ENCODE assay signal across 8 cellular contexts in genomic region chr2:69829243-69830044, GRCh38. TPM values are rescaled to one million over a fixed set of nuclear protein-coding genes. Genes with fewer than 3 reads are reported as not detected.
DNase-seq lines count a peak whose midpoint lies in the region; ATAC-seq and TF ChIP-seq lines count a peak whose summit lies in the region.

Gene GMCL1, plus strand, starts transcription at chr2:69829660. Its CDS starts 233 bp downstream, at chr2:69829893.

- ATAC-seq in HG02870 (IDR thresholded peaks at IDR 0.05; ENCODE audit: unreplicated experiment): peak; percentile 90
- ATAC-seq in T-cell (replicated peaks in 1 of 4): peak; percentile 92 to 96 (median 94)
- peak; percentile 98 to 100 (median 99) for ATAC-seq in heart right ventricle

- TF ChIP-seq POLR2A in adrenal gland (IDR thresholded peaks at IDR 0.05): peak; percentile 41 to 92

- CTCF ChIA-PET in T-cell (lab: Charles Lee): interaction anchor here in 1 of 2 donors (0.5 to 1.1 kb wide), 4 partner anchors 105 to 1454 kb away, joined by 3 to 11 read pairs (median 4); partner anchors contain the start of gene NFU1

- H3K27me3 ChIP-seq in adrenal gland (no peaks in the 10 kb centered on the region), heart right ventricle (no peaks in the 10 kb centered on the region)

- no peaks in the 10 kb centered on the region for H3K27me3 Mint-ChIP-seq in T-cell
- H3K27me3 Mint-ChIP-seq in type B pancreatic cell: no peaks in the 10 kb centered on the region

- 0 to 1% (median 0%) methylated on average over 18 to 74 of the region's 74 CpGs for WGBS in adrenal gland, 4 donors
- 0 to 1% methylated on average over 66 to 74 of the region's 74 CpGs for WGBS in heart right ventricle, 2 donors

- TF ChIP-seq CTCF in GM13977 (IDR thresholded peaks at IDR 0.05; ENCODE audit: extremely low read depth, insufficient read depth, missing control alignments): no peak
- TF ChIP-seq CTCF in adrenal gland (IDR thresholded peaks at IDR 0.05): peak in 1 of 6 experiments; percentile 15
- peak in 3 of 9 donors; percentile 31 to 45 (median 33) for TF ChIP-seq CTCF in heart right ventricle (IDR thresholded peaks at IDR 0.05)
- peak; percentile 20 for TF ChIP-seq CTCF in type B pancreatic cell (conservative IDR thresholded peaks at IDR 0.05)

- DNase-seq in GM13977 (ENCODE audit: low spot score): peak; percentile 93
- peak; percentile 97 for DNase-seq in NCI-H146 (lab: John Stamatoyannopoulos, UW)
- DNase-seq in T-cell: peak; percentile 95 to 99 (median 98)
- DNase-seq in adrenal gland: peak; percentile 96 to 99 (median 98)
- peak; percentile 95 to 99 for DNase-seq in heart right ventricle
- DNase-seq in posterior cingulate gyrus: peak; percentile 93 to 99 (median 95)
- peak; percentile 99 for DNase-seq in type B pancreatic cell (ENCODE audit: extremely low spot score, unreplicated experiment)

- H3K36me3 Mint-ChIP-seq in T-cell (peaks cover 3% of the 10 kb centered on the region), type B pancreatic cell (peaks cover 9% of the 10 kb centered on the region)

- POLR2A ChIA-PET in T-cell (lab: Charles Lee): interaction anchor here in 1 of 2 donors (1.0 to 1.1 kb wide), 2 partner anchors 65 to 464 kb away, joined by 3 read pairs; partner anchors contain the start of genes SNRNP27 and SNRPG

- H3K27ac ChIP-seq in adrenal gland: peak within 1 kb of the TSS; percentile 80 to 94 (median 84)
- peak within 1 kb of the TSS; percentile 83 to 97 (median 93) for H3K27ac ChIP-seq in heart right ventricle

- peaks cover 3 to 15% of the 10 kb centered on the region in 2 donors for H3K4me1 ChIP-seq in adrenal gland (replicated peaks in 1 of 2)
- peaks cover 6 to 43% (median 30%) of the 10 kb centered on the region in 9 donors for H3K4me1 ChIP-seq in heart right ventricle

- no peaks in the 10 kb centered on the region for H3K9me3 Mint-ChIP-seq in T-cell
- no peaks in the 10 kb centered on the region for H3K9me3 Mint-ChIP-seq in type B pancreatic cell

- H3K36me3 ChIP-seq in adrenal gland (replicated peaks in 1 of 2) (no peaks in the 10 kb centered on the region), heart right ventricle (peaks cover 0 to 12% (median 0%) of the 10 kb centered on the region in 9 donors)

- intact Hi-C loops in adrenal gland (cut with DNase I) (no loop called here), heart right ventricle (cut with DNase I) (loop anchor here in 2 of 10 donors (10.0 kb wide), 1 partner anchor 275 kb away; no protein-coding TSS in a partner anchor), posterior cingulate gyrus (cut with DNase I) (loop anchor here (5.0 to 10.0 kb wide), 2 partner anchors 185 to 258 kb away; partner anchors contain the start of genes AAK1 and PCBP1)

- H3K4me1 Mint-ChIP-seq in T-cell (peaks cover 53 to 56% (median 54%) of the 10 kb centered on the region in 3 donors), type B pancreatic cell (ENCODE audit: unreplicated experiment) (peaks cover 27% of the 10 kb centered on the region)

- peak within 1 kb of the TSS; percentile 83 to 96 (median 95) for H3K4me3 Mint-ChIP-seq in T-cell
- H3K4me3 Mint-ChIP-seq in type B pancreatic cell: peak within 1 kb of the TSS; percentile 96

- peak within 1 kb of the TSS; percentile 93 to 96 for H3K27ac Mint-ChIP-seq in T-cell
- peak within 1 kb of the TSS; percentile 95 for H3K27ac Mint-ChIP-seq in type B pancreatic cell

- H3K4me3 ChIP-seq in adrenal gland: peak within 1 kb of the TSS; percentile 76 to 97 (median 86)
- H3K4me3 ChIP-seq in heart right ventricle: peak within 1 kb of the TSS; percentile 62 to 100 (median 96)

- in situ Hi-C loops in GM13977 (cut with MboI; ENCODE audit: low pct_unique_long_range_greater_than_20kb, low sequenced_read_pairs, unreplicated experiment): no loop called here

- H3K9me3 ChIP-seq in adrenal gland (replicated peaks in 1 of 3) (no peaks in the 10 kb centered on the region), heart right ventricle (no peaks in the 10 kb centered on the region)

RNA-seq across cellular contexts. Expression of gene GMCL1, which starts in this region (rescaled TPM):
- total RNA-seq in T-cell (10 to 100 TPM; 25.4 to 32.0 (median 27.8) TPM), adrenal gland (10 to 100 TPM in 5 of 8 donors, 1 to 10 TPM in 3; 7.3 to 14.9 (median 10.4) TPM), heart right ventricle (1 to 10 TPM; 4.3 to 8.0 (median 5.1) TPM), type B pancreatic cell (ENCODE audit: low replicate concordance) (23.0 and 23.1 TPM in 2 replicates)
- polyA plus RNA-seq in adrenal gland (10 to 100 TPM in 1 of 3 donors, 1 to 10 TPM in 2; 2.8 to 11.5 (median 5.1) TPM), heart right ventricle (1 to 10 TPM; 2.9 to 3.3 TPM)

Comparison
In these comparisons a context has a peak if more than half of its experiments do, and no peak if none do; other contexts are left out.
1. Peak in every context shown above with its lines: DNase-seq, ATAC-seq, H3K4me3 ChIP-seq and H3K27ac ChIP-seq.